In genomic region chr11:848380-848931, GRCh38 we compare ENCODE assay signal across 8 cellular contexts. TPM values are rescaled to one million over a fixed set of nuclear protein-coding genes. Genes with fewer than 3 reads are reported as not detected.
A peak's percentile ranks its signal among the peaks of the same experiment; 100 is the strongest.
DNase-seq lines count a peak whose midpoint lies in the region; ATAC-seq and TF ChIP-seq lines count a peak whose summit lies in the region.

No MANE protein-coding gene starts in this region.

- H3K27ac ChIP-seq in psoas muscle = no peak overlapping the region

- H3K36me3 Mint-ChIP-seq in activated T-cell treated with anti-CD3 and anti-CD28 coated beads, Interleukin-2, amount 50 U/mL, for 24 hours (ENCODE audit: low read depth) = no peaks in the 10 kb centered on the region

- POLR2A ChIA-PET in GM10248 (lab: Yijun Ruan, JAX) = no interaction called here

- H3K27ac Mint-ChIP-seq in activated T-cell treated with anti-CD3 and anti-CD28 coated beads, Interleukin-2, amount 50 U/mL, for 24 hours = no peak overlapping the region

- TF ChIP-seq CTCF in GM10248 (IDR thresholded peaks at IDR 0.05; ENCODE audit: control extremely low read depth, extremely low read depth, low read depth, missing control alignments) (peak; percentile 95), fibroblast of mammary gland (conservative IDR thresholded peaks at IDR 0.05; ENCODE audit: control insufficient read depth, insufficient read depth, low read depth, low read length) (peak; percentile 72), psoas muscle (IDR thresholded peaks at IDR 0.05) (peak; percentile 89)

- peaks cover 13% of the 10 kb centered on the region for H3K27me3 Mint-ChIP-seq in activated T-cell treated with anti-CD3 and anti-CD28 coated beads, Interleukin-2, amount 50 U/mL, for 24 hours

- intact Hi-C loops in psoas muscle (cut with DNase I) = loop anchor here (1.0 to 5.0 kb wide), 5 partner anchors 59 to 203 kb away; partner anchors contain the start of genes AP2A2 (in 1 of the 2) and CHID1 (in 1 of the 2)

- peaks cover 13% of the 10 kb centered on the region for H3K4me1 Mint-ChIP-seq in activated T-cell treated with anti-CD3 and anti-CD28 coated beads, Interleukin-2, amount 50 U/mL, for 24 hours (ENCODE audit: low read depth)

- peak overlapping the region; percentile 41 for H3K4me3 Mint-ChIP-seq in activated T-cell treated with anti-CD3 and anti-CD28 coated beads, Interleukin-2, amount 50 U/mL, for 24 hours

- WGBS in psoas muscle, 3 donors = 33 to 43% (median 35%) methylated on average over 13 to 14 of the region's 14 CpGs

- H3K36me3 ChIP-seq in psoas muscle (ENCODE audit: insufficient read depth in 1 of 2, low read depth in 1 of 2) = no peaks in the 10 kb centered on the region

- ATAC-seq in psoas muscle (peak; percentile 36 to 56 (median 54)), GM18909 (IDR thresholded peaks at IDR 0.05; ENCODE audit: poor library complexity, unreplicated experiment) (no peak), HG02840 (IDR thresholded peaks at IDR 0.05; ENCODE audit: low FRiP score, unreplicated experiment) (no peak), HG03378 (IDR thresholded peaks at IDR 0.05; ENCODE audit: unreplicated experiment) (no peak)

- H3K27me3 ChIP-seq in psoas muscle (ENCODE audit: insufficient read depth in 3 of 3, low read length in 2 of 3) = peaks cover 0 to 11% (median 0%) of the 10 kb centered on the region in 3 donors

- peak; percentile 86 for DNase-seq in GM10248 (ENCODE audit: extremely low spot score)
- peak; percentile 34 for DNase-seq in NCI-H1092 (lab: John Stamatoyannopoulos, UW)
- peak; percentile 81 for DNase-seq in activated T-cell treated with anti-CD3 and anti-CD28 coated beads, Interleukin-2, amount 50 U/mL, for 24 hours
- DNase-seq in fibroblast of mammary gland (ENCODE audit: low read depth) = no peak
- DNase-seq in psoas muscle = no peak

- H3K4me3 ChIP-seq in fibroblast of mammary gland (ENCODE audit: control insufficient read depth, low read depth, low read length) (no peak overlapping the region), psoas muscle (no peak overlapping the region)

- H3K9me3 Mint-ChIP-seq in activated T-cell treated with anti-CD3 and anti-CD28 coated beads, Interleukin-2, amount 50 U/mL, for 24 hours = no peaks in the 10 kb centered on the region

- peaks cover 28% of the 10 kb centered on the region for H3K4me1 ChIP-seq in psoas muscle

- CTCF ChIA-PET in GM10248 (lab: Yijun Ruan, JAX) = interaction anchor here (0.6 to 3.7 kb wide), 22 partner anchors 8 to 206 kb away, joined by 3 to 48 read pairs (median 5); no protein-coding TSS in a partner anchor

- no peaks in the 10 kb centered on the region for H3K9me3 ChIP-seq in psoas muscle

RNA-seq across cellular contexts. Expression of gene TSPAN4, which starts 5.8 kb away (rescaled TPM):
- 10 to 100 TPM; 13.9 to 22.1 (median 16.8) TPM for total RNA-seq in psoas muscle
- 10 to 100 TPM; 11.4 to 38.5 (median 25.1) TPM for polyA plus RNA-seq in psoas muscle

RNA-seq across cellular contexts. Expression of gene POLR2L, which starts 6.1 kb away (rescaled TPM):
- total RNA-seq in psoas muscle = 100 to 1,000 TPM; 113 to 205 (median 156) TPM
- polyA plus RNA-seq in psoas muscle = 100 to 1,000 TPM; 114 to 178 (median 176) TPM

RNA-seq across cellular contexts. Expression of gene CD151, which starts 15.7 kb away (rescaled TPM):
- 100 to 1,000 TPM; 149 to 175 (median 161) TPM for total RNA-seq in psoas muscle
- 100 to 1,000 TPM; 158 to 358 (median 224) TPM for polyA plus RNA-seq in psoas muscle

RNA-seq across cellular contexts. Expression of gene CRACR2B, which starts 20.7 kb away (rescaled TPM):
- total RNA-seq in psoas muscle = 1 to 10 TPM; 2.4 to 8.9 (median 4.1) TPM
- 1 to 10 TPM; 1.9 to 6.4 (median 2.8) TPM for polyA plus RNA-seq in psoas muscle

RNA-seq across cellular contexts. Expression of gene PNPLA2, which starts 29.7 kb away (rescaled TPM):
- total RNA-seq in psoas muscle = 100 to 1,000 TPM; 125 to 247 (median 175) TPM
- polyA plus RNA-seq in psoas muscle = 10 to 100 TPM; 64.8 to 87.9 (median 83.8) TPM

Comparison
In these comparisons a context has a peak if more than half of its experiments do, and no peak if none do; other contexts are left out.
1. DNase-seq: peak in GM10248 (single experiment), NCI-H1092 (single experiment) and activated T-cell treated with anti-CD3 and anti-CD28 coated beads, Interleukin-2, amount 50 U/mL, for 24 hours (single experiment); none in fibroblast of mammary gland (single experiment) and psoas muscle (0 of 2).
2. ATAC-seq: peak in psoas muscle (4 of 4); none in GM18909 (single experiment), HG02840 (single experiment) and HG03378 (single experiment).
3. Peak in every context shown above with its lines, with median percentiles within 50 percentile points of each other: CTCF ChIP-seq.